Comparison of ENCODE assay signal across 39 cellular contexts in the genomic region with DNA sequence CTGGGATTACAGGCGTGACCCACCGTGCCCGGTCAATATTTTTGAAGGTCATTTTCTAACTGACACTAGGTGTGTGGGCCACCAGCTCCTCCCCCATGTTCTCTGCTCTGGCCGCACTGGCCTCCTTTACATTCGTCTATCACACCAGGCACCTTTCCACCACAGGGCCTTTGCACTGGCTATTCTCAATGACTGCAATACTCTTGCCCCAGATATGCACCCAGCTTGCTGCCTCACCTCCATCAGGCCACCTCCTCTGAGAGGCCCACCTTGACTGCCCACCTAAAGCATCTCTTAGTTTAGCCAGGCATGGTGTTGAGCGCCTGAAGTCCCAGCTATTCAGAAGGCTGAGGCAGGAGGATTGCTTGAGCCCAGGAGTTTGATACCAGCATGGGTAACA. TPM values are rescaled to one million over a fixed set of nuclear protein-coding genes. Genes with fewer than 3 reads are reported as not detected.
"Had no signal": no experiment of that assay in that cellular context is flagged by ENCODE, and none has a peak within 500 bp of the region (broad histone marks: within the 10 kb centered on the region; RNA-seq: fewer than 3 reads in every experiment).

No MANE protein-coding gene starts in this region.

- H3K4me3 ChIP-seq: ascending aorta, body of pancreas, breast epithelium had no signal

- H3K27me3 Mint-ChIP-seq: activated B cell treated with CpG ODN at 0.5 μM for 24 hours; activated CD4-positive, alpha-beta memory T cell treated with anti-CD3 and anti-CD28 coated beads for 36 hours; activated CD4-positive, alpha-beta T cell treated with anti-CD3 and anti-CD28 coated beads, Interleukin-2, amount 10 ng/mL, durations not matched to agents 24 days and 14 days; activated CD8-positive, alpha-beta T cell treated with anti-CD3 and anti-CD28 coated beads for 36 hours; activated naive CD4-positive, alpha-beta T cell treated with anti-CD3 and anti-CD28 coated beads, Interleukin-2, amount 50 U/mL, for 24 hours; activated naive CD8-positive, alpha-beta T cell treated with anti-CD3 and anti-CD28 coated beads, Interleukin-2, amount 10 ng/mL, durations not matched to agents 7 days and 5 days; activated naive CD8-positive, alpha-beta T cell treated with anti-CD3 and anti-CD28 coated beads, Interleukin-2, amount 50 U/mL, for 24 hours; activated T-helper 17 cell treated with anti-CD3 and anti-CD28 coated beads, Interleukin-2, amount 50 U/mL, for 72 hours had no signal

- H3K27me3 ChIP-seq: ascending aorta, body of pancreas, brain microvascular endothelial cell, breast epithelium had no signal

- H3K27ac ChIP-seq: ascending aorta, body of pancreas, brain microvascular endothelial cell, breast epithelium, WERI-Rb-1 had no signal

- H3K4me3 Mint-ChIP-seq: activated B cell treated with CpG ODN at 0.5 μM for 24 hours; activated CD4-positive, alpha-beta memory T cell treated with anti-CD3 and anti-CD28 coated beads for 36 hours; activated CD4-positive, alpha-beta T cell treated with anti-CD3 and anti-CD28 coated beads, Interleukin-2, amount 10 ng/mL, durations not matched to agents 24 days and 14 days; activated CD8-positive, alpha-beta T cell treated with anti-CD3 and anti-CD28 coated beads for 36 hours; activated naive CD4-positive, alpha-beta T cell treated with anti-CD3 and anti-CD28 coated beads, Interleukin-2, amount 10 ng/mL, durations not matched to agents 7 days and 5 days; activated naive CD4-positive, alpha-beta T cell treated with anti-CD3 and anti-CD28 coated beads, Interleukin-2, amount 50 U/mL, for 24 hours; activated naive CD8-positive, alpha-beta T cell; activated naive CD8-positive, alpha-beta T cell treated with anti-CD3 and anti-CD28 coated beads, Interleukin-2, amount 10 ng/mL, durations not matched to agents 7 days and 5 days; activated naive CD8-positive, alpha-beta T cell treated with anti-CD3 and anti-CD28 coated beads, Interleukin-2, amount 50 U/mL, for 24 hours; activated T-cell treated with anti-CD3 and anti-CD28 coated beads, Interleukin-2, amount 50 U/mL, for 4 hours; activated T-cell treated with anti-CD3 and anti-CD28 coated beads, Interleukin-2, amount 50 U/mL, for 72 hours; activated T-helper 1 cell treated with anti-CD3 and anti-CD28 coated beads, Interleukin-12 subunit alpha, Interleukin-12 subunit beta, Interleukin-2, Interleukin-4 antibody, amounts not matched to agents 30 ng/mL and 10 ng/mL and 1 ng/mL, durations not matched to agents 14 hours and 24 hours and 36 hours; activated T-helper 17 cell treated with anti-CD3 and anti-CD28 coated beads, Interleukin-2, amount 50 U/mL, for 72 hours; T-helper 1 cell treated with Interleukin-12 subunit alpha and Interleukin-12 subunit beta and Interleukin-4 antibody, amounts not matched to agents 30 μg/mL and 1 μg/mL, for 36 hours; T-helper 2 cell treated with Interferon-gamma antibody and Interleukin-4, amounts not matched to agents 5 μg/mL and 100 μg/mL, for 36 hours had no signal

- DNase-seq: activated B cell treated with CpG ODN at 0.5 μM for 24 hours; activated CD4-positive, alpha-beta memory T cell treated with anti-CD3 and anti-CD28 coated beads for 36 hours; activated CD4-positive, alpha-beta T cell treated with anti-CD3 and anti-CD28 coated beads for 4 hours; activated CD4-positive, alpha-beta T cell treated with anti-CD3 and anti-CD28 coated beads, Interleukin-2, amount 10 ng/mL, durations not matched to agents 24 days and 14 days; activated CD4-positive, alpha-beta T cell treated with anti-CD3 and anti-CD28 coated beads, Interleukin-2, amount 50 U/mL, for 1 hour; activated CD4-positive, alpha-beta T cell treated with anti-CD3 and anti-CD28 coated beads, Interleukin-2, amount 50 U/mL, for 4 hours; activated CD4-positive, CD25-positive, alpha-beta regulatory T cell treated with anti-CD3 and anti-CD28 coated beads, Interleukin-2, amount 50 U/mL, for 72 hours; activated CD8-positive, alpha-beta memory T cell treated with anti-CD3 and anti-CD28 coated beads, Interleukin-2, amount 50 U/mL, for 4 hours; activated CD8-positive, alpha-beta T cell treated with anti-CD3 and anti-CD28 coated beads for 36 hours; activated effector memory CD4-positive, alpha-beta T cell treated with anti-CD3 and anti-CD28 coated beads, Interleukin-2, amount 50 U/mL, for 16 hours; activated naive CD4-positive, alpha-beta T cell treated with anti-CD3 and anti-CD28 coated beads, Interleukin-2, amount 10 ng/mL, durations not matched to agents 7 days and 5 days; activated naive CD4-positive, alpha-beta T cell treated with Interleukin-2 at 50 U/mL for 16 hours; activated naive CD8-positive, alpha-beta T cell treated with anti-CD3 and anti-CD28 coated beads, Interleukin-2, amount 10 ng/mL, durations not matched to agents 7 days and 5 days; activated naive CD8-positive, alpha-beta T cell treated with anti-CD3 and anti-CD28 coated beads, Interleukin-2, amount 50 U/mL, for 24 hours; activated T-cell treated with anti-CD3 and anti-CD28 coated beads for 4 hours; activated T-cell treated with anti-CD3 and anti-CD28 coated beads, Interleukin-2, amount 50 U/mL, for 1 hour; activated T-cell treated with anti-CD3 and anti-CD28 coated beads, Interleukin-2, amount 50 U/mL, for 4 hours; activated T-cell treated with anti-CD3 and anti-CD28 coated beads, Interleukin-2, amount 50 U/mL, for 72 hours; amygdala; anterior cingulate cortex; body of pancreas; brain microvascular endothelial cell; central memory CD4-positive, alpha-beta T cell; T-helper 1 cell; T-helper 2 cell; T-helper 9 cell; WERI-Rb-1 had no signal

- H3K9me3 ChIP-seq: ascending aorta, body of pancreas, breast epithelium had no signal

- H3K27ac Mint-ChIP-seq: activated B cell treated with CpG ODN at 0.5 μM for 24 hours; activated CD4-positive, alpha-beta memory T cell treated with anti-CD3 and anti-CD28 coated beads for 36 hours; activated CD4-positive, alpha-beta T cell treated with anti-CD3 and anti-CD28 coated beads, Interleukin-2, amount 10 ng/mL, durations not matched to agents 24 days and 14 days; activated CD8-positive, alpha-beta T cell treated with anti-CD3 and anti-CD28 coated beads for 36 hours; activated naive CD4-positive, alpha-beta T cell treated with anti-CD3 and anti-CD28 coated beads, Interleukin-2, amount 10 ng/mL, durations not matched to agents 7 days and 5 days; activated naive CD4-positive, alpha-beta T cell treated with anti-CD3 and anti-CD28 coated beads, Interleukin-2, amount 50 U/mL, for 24 hours; activated naive CD8-positive, alpha-beta T cell; activated naive CD8-positive, alpha-beta T cell treated with anti-CD3 and anti-CD28 coated beads, Interleukin-2, amount 10 ng/mL, durations not matched to agents 7 days and 5 days; activated naive CD8-positive, alpha-beta T cell treated with anti-CD3 and anti-CD28 coated beads, Interleukin-2, amount 50 U/mL, for 24 hours; activated T-cell treated with anti-CD3 and anti-CD28 coated beads, Interleukin-2, amount 50 U/mL, for 72 hours; activated T-helper 1 cell treated with anti-CD3 and anti-CD28 coated beads, Interleukin-12 subunit alpha, Interleukin-12 subunit beta, Interleukin-2, Interleukin-4 antibody, amounts not matched to agents 30 ng/mL and 10 ng/mL and 1 ng/mL, durations not matched to agents 14 hours and 24 hours and 36 hours; activated T-helper 17 cell treated with anti-CD3 and anti-CD28 coated beads, Interleukin-2, amount 50 U/mL, for 72 hours; T-helper 1 cell treated with Interleukin-12 subunit alpha and Interleukin-12 subunit beta and Interleukin-4 antibody, amounts not matched to agents 30 μg/mL and 1 μg/mL, for 36 hours; T-helper 2 cell treated with Interferon-gamma antibody and Interleukin-4, amounts not matched to agents 5 μg/mL and 100 μg/mL, for 36 hours had no signal

- FAIRE-seq: colon, TTC549 had no signal

- H3K9me3 Mint-ChIP-seq: activated B cell treated with CpG ODN at 0.5 μM for 24 hours; activated CD4-positive, alpha-beta memory T cell treated with anti-CD3 and anti-CD28 coated beads for 36 hours; activated CD4-positive, alpha-beta T cell treated with anti-CD3 and anti-CD28 coated beads, Interleukin-2, amount 10 ng/mL, durations not matched to agents 24 days and 14 days; activated CD8-positive, alpha-beta T cell treated with anti-CD3 and anti-CD28 coated beads for 36 hours; activated naive CD4-positive, alpha-beta T cell treated with anti-CD3 and anti-CD28 coated beads, Interleukin-2, amount 10 ng/mL, durations not matched to agents 7 days and 5 days; activated naive CD4-positive, alpha-beta T cell treated with anti-CD3 and anti-CD28 coated beads, Interleukin-2, amount 50 U/mL, for 24 hours; activated naive CD8-positive, alpha-beta T cell treated with anti-CD3 and anti-CD28 coated beads, Interleukin-2, amount 10 ng/mL, durations not matched to agents 7 days and 5 days; activated naive CD8-positive, alpha-beta T cell treated with anti-CD3 and anti-CD28 coated beads, Interleukin-2, amount 50 U/mL, for 24 hours; activated T-cell treated with anti-CD3 and anti-CD28 coated beads, Interleukin-2, amount 50 U/mL, for 4 hours; activated T-cell treated with anti-CD3 and anti-CD28 coated beads, Interleukin-2, amount 50 U/mL, for 72 hours; activated T-helper 1 cell treated with anti-CD3 and anti-CD28 coated beads, Interleukin-12 subunit alpha, Interleukin-12 subunit beta, Interleukin-2, Interleukin-4 antibody, amounts not matched to agents 30 ng/mL and 10 ng/mL and 1 ng/mL, durations not matched to agents 14 hours and 24 hours and 36 hours; activated T-helper 17 cell treated with anti-CD3 and anti-CD28 coated beads, Interleukin-2, amount 50 U/mL, for 72 hours; T-helper 1 cell treated with Interleukin-12 subunit alpha and Interleukin-12 subunit beta and Interleukin-4 antibody, amounts not matched to agents 30 μg/mL and 1 μg/mL, for 36 hours; T-helper 2 cell treated with Interferon-gamma antibody and Interleukin-4, amounts not matched to agents 5 μg/mL and 100 μg/mL, for 36 hours had no signal

- H3K4me1 Mint-ChIP-seq: activated B cell treated with CpG ODN at 0.5 μM for 24 hours; activated CD4-positive, alpha-beta T cell treated with anti-CD3 and anti-CD28 coated beads, Interleukin-2, amount 10 ng/mL, durations not matched to agents 24 days and 14 days; activated naive CD4-positive, alpha-beta T cell treated with anti-CD3 and anti-CD28 coated beads, Interleukin-2, amount 10 ng/mL, durations not matched to agents 7 days and 5 days; activated naive CD4-positive, alpha-beta T cell treated with anti-CD3 and anti-CD28 coated beads, Interleukin-2, amount 50 U/mL, for 24 hours; activated naive CD8-positive, alpha-beta T cell treated with anti-CD3 and anti-CD28 coated beads, Interleukin-2, amount 50 U/mL, for 24 hours; activated T-helper 17 cell treated with anti-CD3 and anti-CD28 coated beads, Interleukin-2, amount 50 U/mL, for 72 hours had no signal

- H3K36me3 ChIP-seq: ascending aorta, brain microvascular endothelial cell, breast epithelium, WERI-Rb-1 had no signal

- H3K4me1 ChIP-seq: ascending aorta, breast epithelium had no signal

- ATAC-seq: activated CD8-positive, alpha-beta T cell treated with anti-CD3 and anti-CD28 coated beads for 36 hours; activated naive CD8-positive, alpha-beta T cell treated with anti-CD3 and anti-CD28 coated beads, Interleukin-2, amount 50 U/mL, for 24 hours; activated T-cell treated with anti-CD3 and anti-CD28 coated beads, Interleukin-2, amount 50 U/mL, for 4 hours; activated T-cell treated with anti-CD3 and anti-CD28 coated beads, Interleukin-2, amount 50 U/mL, for 72 hours; activated T-helper 17 cell treated with anti-CD3 and anti-CD28 coated beads, Interleukin-2, amount 50 U/mL, for 72 hours; body of pancreas had no signal

- H3K36me3 Mint-ChIP-seq: activated CD4-positive, alpha-beta memory T cell treated with anti-CD3 and anti-CD28 coated beads for 36 hours; activated naive CD4-positive, alpha-beta T cell treated with anti-CD3 and anti-CD28 coated beads, Interleukin-2, amount 10 ng/mL, durations not matched to agents 7 days and 5 days; activated naive CD4-positive, alpha-beta T cell treated with anti-CD3 and anti-CD28 coated beads, Interleukin-2, amount 50 U/mL, for 24 hours; activated naive CD8-positive, alpha-beta T cell; activated naive CD8-positive, alpha-beta T cell treated with anti-CD3 and anti-CD28 coated beads, Interleukin-2, amount 10 ng/mL, durations not matched to agents 7 days and 5 days had no signal

RNA-seq across cellular contexts. Expression of a gene that starts 10.2 kb away (rescaled TPM):
- total RNA-seq: activated B cell treated with CpG ODN at 0.5 μM for 24 hours; activated CD4-positive, alpha-beta memory T cell treated with anti-CD3 and anti-CD28 coated beads for 36 hours; activated CD4-positive, alpha-beta T cell treated with anti-CD3 and anti-CD28 coated beads, Interleukin-2, amount 10 ng/mL, durations not matched to agents 24 days and 14 days; activated CD8-positive, alpha-beta memory T cell treated with anti-CD3 and anti-CD28 coated beads for 36 hours; activated CD8-positive, alpha-beta T cell treated with anti-CD3 and anti-CD28 coated beads for 36 hours; activated naive CD8-positive, alpha-beta T cell treated with anti-CD3 and anti-CD28 coated beads, Interleukin-2, amount 10 ng/mL, durations not matched to agents 7 days and 5 days; activated T-cell treated with anti-CD3 and anti-CD28 coated beads, Interleukin-2, amount 50 U/mL, for 4 hours; activated T-cell treated with anti-CD3 and anti-CD28 coated beads, Interleukin-2, amount 50 U/mL, for 72 hours; activated T-helper 1 cell treated with anti-CD3 and anti-CD28 coated beads, Interleukin-12 subunit alpha, Interleukin-12 subunit beta, Interleukin-2, Interleukin-4 antibody, amounts not matched to agents 30 ng/mL and 10 ng/mL and 1 ng/mL, durations not matched to agents 14 hours and 24 hours and 36 hours; activated T-helper 17 cell treated with anti-CD3 and anti-CD28 coated beads, Interleukin-2, amount 50 U/mL, for 72 hours; ascending aorta; cerebellum had no signal
